ENCODE assay signal across 20 cellular contexts in the genomic region with DNA sequence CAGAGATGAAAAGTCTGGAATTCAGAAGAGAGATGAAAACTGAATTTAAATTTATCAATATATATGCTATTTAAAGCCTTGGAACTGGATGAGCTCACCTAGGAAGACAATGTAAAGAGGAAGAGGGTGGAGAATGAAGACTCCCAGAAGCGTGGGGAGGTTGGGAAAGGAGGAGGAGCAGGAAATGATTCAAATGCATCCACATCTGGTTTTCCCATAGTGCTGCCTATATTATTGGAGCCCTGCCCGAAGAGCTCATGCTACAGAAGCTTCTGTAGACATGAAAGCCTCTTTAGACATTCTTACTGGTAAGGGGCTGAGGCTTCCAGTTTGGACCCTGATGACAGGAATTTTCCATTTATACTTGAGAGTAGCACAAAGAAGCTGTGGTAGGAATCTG. TPM values are rescaled to one million over a fixed set of nuclear protein-coding genes. Genes with fewer than 3 reads are reported as not detected.
DNase-seq lines count a peak whose midpoint lies in the region; ATAC-seq and TF ChIP-seq lines count a peak whose summit lies in the region.
"Had no signal": no experiment of that assay in that cellular context is flagged by ENCODE, and none has a peak within 500 bp of the region (broad histone marks: within the 10 kb centered on the region; RNA-seq: fewer than 3 reads in every experiment).

No MANE protein-coding gene starts in this region.

- CTCF ChIA-PET in SK-N-SH (lab: Yijun Ruan, JAX): interaction anchor here (0.9 to 1.1 kb wide), 2 partner anchors 39 to 356 kb away, joined by 3 read pairs; no protein-coding TSS in a partner anchor

- WGBS in SK-N-SH (ENCODE audit: low lambda C conversion rate): 58% methylated on average over 2 of the region's 2 CpGs

- peaks cover 3% of the 10 kb centered on the region for H3F3A ChIP-seq in SK-N-SH (replicated peaks; ENCODE audit: insufficient read depth)

- ATAC-seq in SK-N-SH treated with all-trans-retinoic acid at 6 μM for 48 hours: no peak
- peak; percentile 77; the same call in 2 of the 3 replicates for ATAC-seq in RWPE2 (ENCODE audit: low read depth)
- ATAC-seq: GM12878; stimulated activated naive B cell treated with anti-CD40 and anti-IgM and Interleukin-4, amounts not matched to agents 10 μg/mL and 1 μg/mL and 100 μg/mL, for 72 hours had no signal

- no peak overlapping the region for H3K9ac ChIP-seq in SK-N-SH
- H3K9ac ChIP-seq: parathyroid adenoma had no signal

- TF ChIP-seq CTCF in SK-N-SH (IDR thresholded peaks at IDR 0.05) (no peak), RWPE2 (IDR thresholded peaks at IDR 0.05; ENCODE audit: poor library complexity, severe bottlenecking) (no peak)

- H3K79me2 ChIP-seq in SK-N-SH (ENCODE audit: insufficient read depth): no peaks in the 10 kb centered on the region
- H3K79me2 ChIP-seq: parathyroid adenoma had no signal

- H3K4me2 ChIP-seq in SK-N-SH: no peak overlapping the region
- H3K4me2 ChIP-seq: PC-9 had no signal

- no peak overlapping the region for H3K4me3 ChIP-seq in SK-N-SH (ENCODE audit: low read depth in 2 of 2, low read length in 1 of 2)
- no peak overlapping the region for H3K4me3 ChIP-seq in RWPE2 (ENCODE audit: severe bottlenecking)
- H3K4me3 ChIP-seq: ascending aorta, GM12878, PC-9, skin epidermis had no signal

- no peak for TF ChIP-seq EP300 in SK-N-SH (IDR thresholded peaks at IDR 0.05; ENCODE audit: borderline replicate concordance in 1 of 2, low read depth in 1 of 2, low read length in 1 of 2)

- no peak for TF ChIP-seq RAD21 in SK-N-SH (IDR thresholded peaks at IDR 0.05; ENCODE audit: low read length)

- H3K27ac ChIP-seq in SK-N-SH (ENCODE audit: low read depth in 2 of 2, low read length in 1 of 2) (peak overlapping the region in 1 of 2 experiments; percentile 59; a peak in 2 of 4 replicates), RWPE2 (ENCODE audit: poor library complexity, severe bottlenecking) (no peak overlapping the region)
- H3K27ac ChIP-seq: 22Rv1, ascending aorta, parathyroid adenoma, PC-9, VCaP had no signal

- DNase-seq in SK-N-SH (no peak), RWPE2 (ENCODE audit: low spot score) (no peak), fibroblast of gingiva (ENCODE audit: low read depth) (peak; percentile 28), non-pigmented ciliary epithelial cell (ENCODE audit: low read depth) (peak; percentile 76), GM19238 (ENCODE audit: insufficient read length, low spot score) (no peak), NK-92 (lab: John Stamatoyannopoulos, UW; ENCODE audit: unreplicated experiment) (no peak)
- no peak for DNase-seq in activated CD4-positive, alpha-beta T cell treated with anti-CD3 and anti-CD28 coated beads for 48 hours
- DNase-seq: CD4-positive, alpha-beta T cell; NCI-H2029; NCI-H526 treated with DMSO at 0.1 percent for 48 hours; PC-9; stimulated activated naive B cell treated with anti-CD40 and anti-IgM and Interleukin-4, amounts not matched to agents 10 μg/mL and 1 μg/mL and 100 μg/mL, for 72 hours; trophoblast cell had no signal

- H4K20me1 ChIP-seq in SK-N-SH (ENCODE audit: insufficient read depth): no peaks in the 10 kb centered on the region

- H3K9me3 ChIP-seq in SK-N-SH: no peaks in the 10 kb centered on the region
- no peaks in the 10 kb centered on the region for H3K9me3 ChIP-seq in RWPE2 (ENCODE audit: severe bottlenecking)
- H3K9me3 ChIP-seq: ascending aorta had no signal

- H3K4me1 ChIP-seq in SK-N-SH (ENCODE audit: control insufficient read depth in 1 of 2, insufficient read depth in 2 of 2, low read depth in 1 of 2, low read length in 1 of 2): no peaks in the 10 kb centered on the region; a peak in 1 of 4 replicates
- H3K4me1 ChIP-seq in RWPE2 (ENCODE audit: insufficient read depth, poor library complexity, severe bottlenecking): peaks cover 8% of the 10 kb centered on the region
- H3K4me1 ChIP-seq: ascending aorta, parathyroid adenoma had no signal

- no peaks in the 10 kb centered on the region for H3K36me3 ChIP-seq in SK-N-SH (replicated peaks in 1 of 2; ENCODE audit: control insufficient read depth in 1 of 2, insufficient read depth in 2 of 2, low read length in 1 of 2)
- no peaks in the 10 kb centered on the region for H3K36me3 ChIP-seq in RWPE2 (ENCODE audit: low read depth)
- H3K36me3 ChIP-seq: ascending aorta had no signal

- H3K9me2 ChIP-seq in SK-N-SH: no peaks in the 10 kb centered on the region

- 0 out of 2 replicates have a peak overlapping the region, but pooled peaks have one; percentile 65 for H2AFZ ChIP-seq in SK-N-SH (ENCODE audit: low read depth)
- H2AFZ ChIP-seq: parathyroid adenoma had no signal

- H3K27me3 ChIP-seq in SK-N-SH (ENCODE audit: insufficient read depth): no peaks in the 10 kb centered on the region
- H3K27me3 ChIP-seq in RWPE2 (ENCODE audit: insufficient read depth, poor library complexity, severe bottlenecking): no peaks in the 10 kb centered on the region
- H3K27me3 ChIP-seq: ascending aorta had no signal

- POLR2A ChIA-PET in SK-N-SH (lab: Yijun Ruan, JAX): no interaction called here

TF ChIP-seq in SK-N-SH, 30 proteins besides CTCF, POLR2A, EP300 and RAD21:
- TF ChIP-seq NRF1 (IDR thresholded peaks at IDR 0.05; ENCODE audit: low read depth, low read length) (no peak), TCF12 (IDR thresholded peaks at IDR 0.05) (peak; percentile 28; the same call in 1 of the 2 replicates), RXRA (IDR thresholded peaks at IDR 0.05; ENCODE audit: borderline replicate concordance, low read depth) (no peak), TEAD4 (IDR thresholded peaks at IDR 0.05; ENCODE audit: borderline replicate concordance, insufficient read depth) (no peak)

TF ChIP-seq in SK-N-SH treated with all-trans-retinoic acid at 6 μM for 48 hours, 23 proteins besides CTCF, POLR2A, EP300 and RAD21:
- no peak for TF ChIP-seq CSRNP3 (CRISPR knock-in tag; IDR thresholded peaks at IDR 0.05)
- no peak for TF ChIP-seq PATZ1 (CRISPR knock-in tag; IDR thresholded peaks at IDR 0.05; ENCODE audit: borderline replicate concordance)
- TF ChIP-seq PPARA (CRISPR knock-in tag; IDR thresholded peaks at IDR 0.05; ENCODE audit: borderline replicate concordance): no peak
- TF ChIP-seq OSR1 (CRISPR knock-in tag; IDR thresholded peaks at IDR 0.05): no peak
- TF ChIP-seq BACH2 (CRISPR knock-in tag; IDR thresholded peaks at IDR 0.05; ENCODE audit: borderline replicate concordance): no peak
- TF ChIP-seq ZFP30 (CRISPR knock-in tag; IDR thresholded peaks at IDR 0.05): no peak
- TF ChIP-seq TCF4 (CRISPR knock-in tag; IDR thresholded peaks at IDR 0.05; ENCODE audit: borderline replicate concordance): no peak
- no peak for TF ChIP-seq ZNF8 (CRISPR knock-in tag; IDR thresholded peaks at IDR 0.05)

RNA-seq across cellular contexts. Expression of gene PDE7B, which starts 19.2 kb away (rescaled TPM):
- polyA plus RNA-seq in SK-N-SH (2012; rRNA removed): 1.9 and 2.2 TPM in 2 replicates
- polyA plus RNA-seq in SK-N-SH (2012; cell fraction: cytosol; rRNA removed): 1.8 and 2.1 TPM in 2 replicates
- polyA plus RNA-seq in SK-N-SH (2012; cell fraction: nucleus; rRNA removed): 2.7 and 3.0 TPM in 2 replicates
- polyA plus RNA-seq: GM12878 had no signal

Comparison
In these comparisons a context has a peak if more than half of its experiments do, and no peak if none do; other contexts are left out.
1. DNase-seq: peak in fibroblast of gingiva (single experiment) and non-pigmented ciliary epithelial cell (single experiment); none in SK-N-SH (single experiment), RWPE2 (single experiment), GM19238 (single experiment), NK-92 (single experiment) and activated CD4-positive, alpha-beta T cell treated with anti-CD3 and anti-CD28 coated beads for 48 hours (single experiment).